Comparison of ENCODE assay signal across 12 cellular contexts in the genomic region with DNA sequence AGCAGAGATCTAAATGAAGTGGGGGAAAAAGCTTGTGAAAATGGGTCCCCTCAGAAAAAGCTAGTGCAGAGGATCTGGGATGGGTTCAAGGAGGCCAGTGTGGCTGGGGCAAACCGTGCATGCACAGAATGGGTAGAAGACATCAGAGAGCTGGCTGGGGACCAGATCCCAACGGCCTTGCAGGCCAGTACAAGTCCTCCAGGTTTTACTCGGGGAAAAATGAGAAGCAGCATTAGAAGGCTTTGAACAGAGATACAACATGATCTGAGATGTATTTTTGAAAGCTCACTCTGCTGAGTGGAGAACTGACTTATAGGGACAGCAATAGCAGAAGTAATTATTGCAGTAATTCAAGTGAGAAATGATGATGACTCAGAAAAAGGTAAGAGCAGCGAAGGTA.
DNase-seq lines count a peak whose midpoint lies in the region; ATAC-seq and TF ChIP-seq lines count a peak whose summit lies in the region.
"Had no signal": no experiment of that assay in that cellular context is flagged by ENCODE, and none has a peak within 500 bp of the region (broad histone marks: within the 10 kb centered on the region; RNA-seq: fewer than 3 reads in every experiment).

No MANE protein-coding gene starts in this region.

- H3K27me3 ChIP-seq in foreskin keratinocyte = no peaks in the 10 kb centered on the region
- H3K27me3 ChIP-seq in subcutaneous abdominal adipose tissue (ENCODE audit: control insufficient read depth in 5 of 5, insufficient read depth in 4 of 5, low read length in 5 of 5) = no peaks in the 10 kb centered on the region

- intact Hi-C loops in activated B cell treated with CpG ODN at 0.5 μM for 24 hours (cut with micrococcal nuclease) = no loop called here

- peak overlapping the region; percentile 2 for H3K27ac Mint-ChIP-seq in activated T-cell treated with anti-CD3 and anti-CD28 coated beads, Interleukin-2, amount 50 U/mL, for 72 hours
- peak overlapping the region; percentile 10 for H3K27ac Mint-ChIP-seq in activated B cell treated with CpG ODN at 0.5 μM for 24 hours

- H3K36me3 Mint-ChIP-seq in activated T-cell treated with anti-CD3 and anti-CD28 coated beads, Interleukin-2, amount 50 U/mL, for 72 hours (ENCODE audit: insufficient read depth in 2 of 2) = peaks cover 1 to 4% of the 10 kb centered on the region in 2 donors
- H3K36me3 Mint-ChIP-seq in activated B cell treated with CpG ODN at 0.5 μM for 24 hours (ENCODE audit: low read depth) = peaks cover 73% of the 10 kb centered on the region

- peaks cover 19% of the 10 kb centered on the region for H3K4me1 Mint-ChIP-seq in activated T-cell treated with anti-CD3 and anti-CD28 coated beads, Interleukin-2, amount 50 U/mL, for 72 hours (ENCODE audit: low read depth)
- H3K4me1 Mint-ChIP-seq in activated B cell treated with CpG ODN at 0.5 μM for 24 hours = peaks cover 13% of the 10 kb centered on the region

- POLR2A ChIA-PET in activated B cell treated with CpG ODN at 0.5 μM for 24 hours (lab: Charles Lee) = no interaction called here

- no peak overlapping the region for H3K4me3 ChIP-seq in subcutaneous abdominal adipose tissue (ENCODE audit: low read depth in 1 of 5, low read length in 5 of 5)
- H3K4me3 ChIP-seq: skin epidermis had no signal

- H3K27ac ChIP-seq in foreskin keratinocyte (no peak overlapping the region), subcutaneous abdominal adipose tissue (ENCODE audit: low read depth, low read length) (peak overlapping the region; percentile 38)
- H3K27ac ChIP-seq: skin epidermis, VCaP had no signal

- peaks cover 15 to 36% (median 26%) of the 10 kb centered on the region in 5 donors for H3K36me3 ChIP-seq in subcutaneous abdominal adipose tissue (ENCODE audit: control insufficient read depth in 5 of 5, insufficient read depth in 5 of 5, low read length in 5 of 5)

- peaks cover 29% of the 10 kb centered on the region for H3K4me1 ChIP-seq in foreskin keratinocyte
- peaks cover 0 to 27% (median 9%) of the 10 kb centered on the region in 5 donors for H3K4me1 ChIP-seq in subcutaneous abdominal adipose tissue (ENCODE audit: control insufficient read depth in 5 of 5, insufficient read depth in 5 of 5, low read length in 5 of 5)

- no peak overlapping the region for H3K9ac ChIP-seq in subcutaneous abdominal adipose tissue (ENCODE audit: low read length in 5 of 5)

- no peak overlapping the region for H3K4me3 Mint-ChIP-seq in activated T-cell treated with anti-CD3 and anti-CD28 coated beads, Interleukin-2, amount 50 U/mL, for 72 hours
- no peak overlapping the region for H3K4me3 Mint-ChIP-seq in activated B cell treated with CpG ODN at 0.5 μM for 24 hours

- CTCF ChIA-PET in activated B cell treated with CpG ODN at 0.5 μM for 24 hours (lab: Charles Lee) = interaction anchor here (0.6 to 0.8 kb wide), 2 partner anchors 17 to 33 kb away, joined by 3 read pairs; no protein-coding TSS in a partner anchor

- TF ChIP-seq CTCF in activated B cell treated with CpG ODN at 0.5 μM for 24 hours (IDR thresholded peaks at IDR 0.05) (no peak), foreskin keratinocyte (conservative IDR thresholded peaks at IDR 0.05) (no peak)

- no peaks in the 10 kb centered on the region for H3K27me3 Mint-ChIP-seq in activated T-cell treated with anti-CD3 and anti-CD28 coated beads, Interleukin-2, amount 50 U/mL, for 72 hours (ENCODE audit: low read depth)
- H3K27me3 Mint-ChIP-seq in activated B cell treated with CpG ODN at 0.5 μM for 24 hours = no peaks in the 10 kb centered on the region

- no peaks in the 10 kb centered on the region for H3K9me3 Mint-ChIP-seq in activated T-cell treated with anti-CD3 and anti-CD28 coated beads, Interleukin-2, amount 50 U/mL, for 72 hours
- no peaks in the 10 kb centered on the region for H3K9me3 Mint-ChIP-seq in activated B cell treated with CpG ODN at 0.5 μM for 24 hours

- ATAC-seq in activated T-cell treated with anti-CD3 and anti-CD28 coated beads, Interleukin-2, amount 50 U/mL, for 72 hours (replicated peaks in 1 of 2) = no peak
- ATAC-seq in activated B cell treated with CpG ODN at 0.5 μM for 24 hours (ENCODE audit: low read depth) = no peak
- ATAC-seq in foreskin keratinocyte = peak; percentile 47
- no peak for ATAC-seq in GM19452 (IDR thresholded peaks at IDR 0.05; ENCODE audit: unreplicated experiment)
- no peak for ATAC-seq in HG02981 (IDR thresholded peaks at IDR 0.05; ENCODE audit: unreplicated experiment)

- no peaks in the 10 kb centered on the region for H3K9me3 ChIP-seq in subcutaneous abdominal adipose tissue (ENCODE audit: control insufficient read depth in 5 of 5, low read length in 5 of 5)

- DNase-seq in activated T-cell treated with anti-CD3 and anti-CD28 coated beads, Interleukin-2, amount 50 U/mL, for 72 hours = no peak
- DNase-seq in activated T-cell treated with anti-CD3 and anti-CD28 coated beads for 4 hours (no peak), activated B cell treated with CpG ODN at 0.5 μM for 24 hours (no peak), foreskin keratinocyte (peak; percentile 31 to 65), SK-N-DZ (ENCODE audit: low spot score) (no peak)
- DNase-seq: activated CD8-positive, alpha-beta memory T cell treated with anti-CD3 and anti-CD28 coated beads, Interleukin-2, amount 50 U/mL, for 4 hours; stimulated activated naive CD4-positive, alpha-beta T cell treated with Interleukin-2 at 50 U/mL for 16 hours had no signal

Comparison
In these comparisons a context has a peak if more than half of its experiments do, and no peak if none do; other contexts are left out.
1. DNase-seq: peak in foreskin keratinocyte (2 of 2); none in activated T-cell treated with anti-CD3 and anti-CD28 coated beads, Interleukin-2, amount 50 U/mL, for 72 hours (0 of 2), activated T-cell treated with anti-CD3 and anti-CD28 coated beads for 4 hours (single experiment), activated B cell treated with CpG ODN at 0.5 μM for 24 hours (single experiment) and SK-N-DZ (single experiment).